Comparison of ENCODE assay signal across 16 cellular contexts in genomic region chr16:72255785-72256184, GRCh38.
DNase-seq lines count a peak whose midpoint lies in the region; ATAC-seq, FAIRE-seq and TF ChIP-seq lines count a peak whose summit lies in the region.
"Had no signal": no experiment of that assay in that cellular context is flagged by ENCODE, and none has a peak within 500 bp of the region (broad histone marks: within the 10 kb centered on the region; RNA-seq: fewer than 3 reads in every experiment).

No MANE protein-coding gene starts in this region.

- H3K4me2 ChIP-seq in GM23248 (ENCODE audit: unreplicated experiment): peak overlapping the region; percentile 66
- H3K4me2 ChIP-seq in astrocyte (ENCODE audit: low read length): no peak overlapping the region
- H3K4me2 ChIP-seq in skeletal muscle satellite cell (ENCODE audit: low read length): no peak overlapping the region
- H3K4me2 ChIP-seq: BLaER1 had no signal

- H3K27me3 ChIP-seq in GM23248 (replicated peaks; ENCODE audit: insufficient read depth) (no peaks in the 10 kb centered on the region), astrocyte (ENCODE audit: insufficient read depth, low read length) (no peaks in the 10 kb centered on the region), foreskin keratinocyte (no peaks in the 10 kb centered on the region), skeletal muscle satellite cell (ENCODE audit: control insufficient read depth, insufficient read depth, low read length) (no peaks in the 10 kb centered on the region)
- H3K27me3 ChIP-seq: BLaER1 had no signal

- H3K4me1 Mint-ChIP-seq in astrocyte (ENCODE audit: low read depth, unreplicated experiment): peaks cover 7% of the 10 kb centered on the region
- H3K4me1 Mint-ChIP-seq: CD8-positive, alpha-beta memory T cell had no signal

- H3K27me3 Mint-ChIP-seq in astrocyte (ENCODE audit: low read depth, unreplicated experiment): no peaks in the 10 kb centered on the region
- H3K27me3 Mint-ChIP-seq: CD8-positive, alpha-beta memory T cell had no signal

- peak overlapping the region; percentile 72 for H3K9ac ChIP-seq in GM23248
- no peak overlapping the region for H3K9ac ChIP-seq in astrocyte (ENCODE audit: low read length)
- H3K9ac ChIP-seq in skeletal muscle satellite cell (ENCODE audit: low read depth, low read length): no peak overlapping the region
- H3K9ac ChIP-seq: BLaER1 had no signal

- H3K9me3 ChIP-seq in GM23248 (ENCODE audit: low read depth) (no peaks in the 10 kb centered on the region), astrocyte (ENCODE audit: insufficient read depth, low read depth, low read length) (no peaks in the 10 kb centered on the region), skeletal muscle satellite cell (replicated peaks; ENCODE audit: low read length) (no peaks in the 10 kb centered on the region)
- H3K9me3 ChIP-seq: BLaER1, HAP-1 had no signal

- H3K4me3 Mint-ChIP-seq in astrocyte (ENCODE audit: unreplicated experiment): no peak overlapping the region
- H3K4me3 Mint-ChIP-seq: CD8-positive, alpha-beta memory T cell had no signal

- no peaks in the 10 kb centered on the region for H3K36me3 ChIP-seq in GM23248 (ENCODE audit: low read depth)
- H3K36me3 ChIP-seq in astrocyte (ENCODE audit: insufficient read depth, low read length): no peaks in the 10 kb centered on the region
- no peaks in the 10 kb centered on the region for H3K36me3 ChIP-seq in skeletal muscle satellite cell (ENCODE audit: insufficient read depth, low read length)
- H3K36me3 ChIP-seq: BLaER1, HAP-1 had no signal

- peak; percentile 68 for FAIRE-seq in astrocyte (lab: Jason Lieb, UNC)

- H3K9me3 Mint-ChIP-seq in astrocyte (ENCODE audit: unreplicated experiment): peaks cover 2% of the 10 kb centered on the region

- peaks cover 19% of the 10 kb centered on the region for H3F3A ChIP-seq in GM23248 (ENCODE audit: insufficient read depth)

- H2AFZ ChIP-seq in GM23248 (peak overlapping the region; percentile 30; the same call in 1 of the 2 replicates), astrocyte (ENCODE audit: low read depth, low read length) (no peak overlapping the region)

- DNase-seq in GM23248 (peak; percentile 67), astrocyte (ENCODE audit: low read depth) (no peak), foreskin keratinocyte (peak in 1 of 2 donors; percentile 42), NCI-H2029 treated with DMSO at 0.1 percent for 48 hours (lab: John Stamatoyannopoulos, UW) (no peak)
- DNase-seq in activated CD8-positive, alpha-beta memory T cell treated with anti-CD3 and anti-CD28 coated beads for 24 hours: no peak
- DNase-seq: CD8-positive, alpha-beta memory T cell; KBM-7; NCI-H1092 treated with DMSO at 0.1 percent for 48 hours; NCI-H1694 treated with DMSO at 0.1 percent for 48 hours; NCI-H446 had no signal

- peak overlapping the region; percentile 94 for H3K27ac ChIP-seq in GM23248
- H3K27ac ChIP-seq in astrocyte (ENCODE audit: low read depth, low read length): no peak overlapping the region
- no peak overlapping the region for H3K27ac ChIP-seq in foreskin keratinocyte
- H3K27ac ChIP-seq: BLaER1, HL-60 had no signal

- TF ChIP-seq CTCF in astrocyte (IDR thresholded peaks at IDR 0.05; ENCODE audit: insufficient read depth, low read depth, low read length) (no peak), foreskin keratinocyte (conservative IDR thresholded peaks at IDR 0.05) (no peak)

- ATAC-seq in foreskin keratinocyte: peak; percentile 50
- ATAC-seq in GM18873 (IDR thresholded peaks at IDR 0.05; ENCODE audit: low FRiP score, unreplicated experiment): no peak
- ATAC-seq in GM21390 (IDR thresholded peaks at IDR 0.05; ENCODE audit: unreplicated experiment): no peak

- H3K4me1 ChIP-seq in GM23248 (ENCODE audit: insufficient read depth) (peaks cover 25% of the 10 kb centered on the region), astrocyte (ENCODE audit: insufficient read depth, low read length) (no peaks in the 10 kb centered on the region), foreskin keratinocyte (peaks cover 9% of the 10 kb centered on the region), skeletal muscle satellite cell (ENCODE audit: control insufficient read depth, insufficient read depth, low read length) (peaks cover 17% of the 10 kb centered on the region)
- H3K4me1 ChIP-seq: BLaER1 had no signal

- WGBS in GM23248 (ENCODE audit: low coverage in 1 of 2, low lambda C conversion rate in 2 of 2, missing lambda C conversion rate in 2 of 2), 2 experiments: 63 to 93% methylated on average over 1 of the region's 1 CpG

- H3K27ac Mint-ChIP-seq in astrocyte (ENCODE audit: unreplicated experiment): no peak overlapping the region
- H3K27ac Mint-ChIP-seq: CD8-positive, alpha-beta memory T cell had no signal

- in situ Hi-C loops in GM23248 (cut with MboI): no loop called here

- no peaks in the 10 kb centered on the region for H3K9me2 ChIP-seq in GM23248 (ENCODE audit: insufficient read depth)

- H3K4me3 ChIP-seq in GM23248 (peak overlapping the region; percentile 51), astrocyte (ENCODE audit: insufficient read depth, low read depth, low read length) (no peak overlapping the region), skeletal muscle satellite cell (ENCODE audit: low read length) (peak overlapping the region; percentile 18)
- H3K4me3 ChIP-seq: BLaER1, HAP-1 had no signal

- H4K20me1 ChIP-seq in GM23248 (ENCODE audit: insufficient read depth) (no peaks in the 10 kb centered on the region), astrocyte (ENCODE audit: insufficient read depth, low read length) (no peaks in the 10 kb centered on the region)
- H4K20me1 ChIP-seq: BLaER1 had no signal

- H3K79me2 ChIP-seq in GM23248 (ENCODE audit: insufficient read depth) (no peaks in the 10 kb centered on the region), astrocyte (ENCODE audit: insufficient read depth, low read length) (no peaks in the 10 kb centered on the region)

- no peaks in the 10 kb centered on the region for H3K36me3 Mint-ChIP-seq in astrocyte (ENCODE audit: low read depth, unreplicated experiment)
- H3K36me3 Mint-ChIP-seq: CD8-positive, alpha-beta memory T cell had no signal
